In genomic region chr12:132375747-132376463, GRCh38 we compare ENCODE assay signal across 18 cellular contexts. TPM values are rescaled to one million over a fixed set of nuclear protein-coding genes. Genes with fewer than 3 reads are reported as not detected.
DNase-seq lines count a peak whose midpoint lies in the region; ATAC-seq and TF ChIP-seq lines count a peak whose summit lies in the region.
"Had no signal": no experiment of that assay in that cellular context is flagged by ENCODE, and none has a peak within 500 bp of the region (broad histone marks: within the 10 kb centered on the region; RNA-seq: fewer than 3 reads in every experiment).

No MANE protein-coding gene starts in this region.

- DNase-seq in right cardiac atrium (peak; percentile 8 to 32 (median 32)), Right ventricle myocardium superior (no peak), NB4 (ENCODE audit: low read depth) (peak; percentile 68), glutamatergic neuron (peak; percentile 41), spleen (peak; percentile 39), NCI-H1092 treated with DMSO at 0.1 percent for 48 hours (lab: John Stamatoyannopoulos, UW) (no peak), SIG-M5 treated with dmso at 0.1 percent for 504 hours (lab: John Stamatoyannopoulos, UW; ENCODE audit: unreplicated experiment) (no peak)
- DNase-seq: DND-41, KG1, NCI-H1048, NCI-H446 treated with DMSO at 0.1 percent for 48 hours, NCI-H748 treated with DMSO at 0.1 percent for 48 hours, PC-9, SK-N-SH, T-cell had no signal

- no peak for TF ChIP-seq POLR2A in NB4 (IDR thresholded peaks at IDR 0.05; ENCODE audit: extremely low read depth, insufficient read length)
- TF ChIP-seq POLR2A in spleen (IDR thresholded peaks at IDR 0.05), result no peak

- ATAC-seq in right cardiac atrium, result peak in 1 of 2 donors; percentile 26
- ATAC-seq in Right ventricle myocardium superior (ENCODE audit: poor library complexity), result no peak
- no peak for ATAC-seq in GM18861 (IDR thresholded peaks at IDR 0.05; ENCODE audit: unreplicated experiment)
- ATAC-seq: T-cell had no signal

- peaks cover 11% of the 10 kb centered on the region for H3K9me3 Mint-ChIP-seq in glutamatergic neuron (ENCODE audit: unreplicated experiment)
- H3K9me3 Mint-ChIP-seq: T-cell had no signal

- peaks cover 7% of the 10 kb centered on the region for H3K4me1 Mint-ChIP-seq in glutamatergic neuron (ENCODE audit: low read depth, unreplicated experiment)
- H3K4me1 Mint-ChIP-seq: B cell had no signal

- no peak overlapping the region for H3K27ac Mint-ChIP-seq in glutamatergic neuron (ENCODE audit: unreplicated experiment)
- H3K27ac Mint-ChIP-seq: B cell; CD8-positive, alpha-beta memory T cell; T-cell had no signal

- no peak overlapping the region for H3K4me3 Mint-ChIP-seq in glutamatergic neuron (ENCODE audit: unreplicated experiment)
- H3K4me3 Mint-ChIP-seq: B cell; CD8-positive, alpha-beta memory T cell; T-cell had no signal

- no peak overlapping the region for H3K27ac ChIP-seq in right cardiac atrium (ENCODE audit: low read length)
- H3K27ac ChIP-seq in spleen, result no peak overlapping the region
- H3K27ac ChIP-seq: PC-9 had no signal

- no peak for TF ChIP-seq CTCF in NB4 (IDR thresholded peaks at IDR 0.05; ENCODE audit: low read depth, low read length)
- TF ChIP-seq CTCF in glutamatergic neuron (IDR thresholded peaks at IDR 0.05; ENCODE audit: partially characterized antibody, unreplicated experiment), result no peak
- TF ChIP-seq CTCF in spleen (IDR thresholded peaks at IDR 0.05 in 8 of 11, conservative IDR thresholded peaks at IDR 0.05 in 3 of 11), result no peak

- H3K4me3 ChIP-seq in right cardiac atrium (ENCODE audit: low read length) (no peak overlapping the region), NB4 (ENCODE audit: low read depth, low read length) (no peak overlapping the region), spleen (no peak overlapping the region)
- H3K4me3 ChIP-seq: PC-9 had no signal

- H3K27me3 ChIP-seq in right cardiac atrium (ENCODE audit: control insufficient read depth, insufficient read depth) (no peaks in the 10 kb centered on the region), spleen (replicated peaks in 1 of 7) (peaks cover 5 to 90% (median 49%) of the 10 kb centered on the region in 7 donors)

- H3K4me1 ChIP-seq in right cardiac atrium (ENCODE audit: control insufficient read depth, insufficient read depth, low read length) (no peaks in the 10 kb centered on the region), spleen (no peaks in the 10 kb centered on the region)

- H3K9me3 ChIP-seq in right cardiac atrium (ENCODE audit: control insufficient read depth, low read length) (no peaks in the 10 kb centered on the region), spleen (peaks cover 0 to 7% (median 0%) of the 10 kb centered on the region in 8 donors)

- H3K36me3 ChIP-seq in spleen, result no peaks in the 10 kb centered on the region

- WGBS in right cardiac atrium, result 62% methylated on average over 22 of the region's 22 CpGs
- WGBS in spleen, 5 donors, result 63 to 73% (median 67%) methylated on average over 18 to 22 of the region's 22 CpGs

- intact Hi-C loops in right cardiac atrium (cut with DNase I) (no loop called here), Right ventricle myocardium superior (cut with DNase I) (no loop called here), spleen (cut with DNase I; ENCODE audit: low total_unique reads) (no loop called here)

- H3K27me3 Mint-ChIP-seq in glutamatergic neuron (ENCODE audit: unreplicated experiment), result peaks cover 15% of the 10 kb centered on the region

- peaks cover 6% of the 10 kb centered on the region for H3K36me3 Mint-ChIP-seq in glutamatergic neuron (ENCODE audit: unreplicated experiment)
- H3K36me3 Mint-ChIP-seq: CD8-positive, alpha-beta memory T cell; T-cell had no signal

RNA-seq across cellular contexts. Expression of gene GALNT9, which starts 46.5 kb away (rescaled TPM):
- total RNA-seq in right cardiac atrium, result under 1 TPM in 2 of 4 donors, not detected in 2; 0.14 to 0.21 TPM
- 0.05 TPM for polyA plus RNA-seq in right cardiac atrium
- not detected for total RNA-seq in Right ventricle myocardium superior
- total RNA-seq in glutamatergic neuron (ENCODE audit: unreplicated experiment), result 13.7 TPM
- total RNA-seq in spleen, result 1 to 10 TPM in 5 of 7 donors, under 1 TPM in 2; 0.52 to 2.4 (median 1.4) TPM
- polyA plus RNA-seq in spleen, result under 1 TPM; 0.20 to 0.51 (median 0.30) TPM
- polyA plus RNA-seq: CD8-positive, alpha-beta memory T cell; SK-N-SH had no signal

Comparison
In these comparisons a context has a peak if more than half of its experiments do, and no peak if none do; other contexts are left out.
1. DNase-seq: peak in right cardiac atrium (3 of 3), NB4 (single experiment), glutamatergic neuron (single experiment) and spleen (single experiment); none in Right ventricle myocardium superior (single experiment), NCI-H1092 treated with DMSO at 0.1 percent for 48 hours (single experiment) and SIG-M5 treated with dmso at 0.1 percent for 504 hours (single experiment).